8 cellular contexts compared by ENCODE assay signal in genomic region chrX:153669174-153669890, GRCh38. TPM values are rescaled to one million over a fixed set of nuclear protein-coding genes. Genes with fewer than 3 reads are reported as not detected.
A peak's percentile ranks its signal among the peaks of the same experiment; 100 is the strongest.
DNase-seq lines count a peak whose midpoint lies in the region; ATAC-seq and TF ChIP-seq lines count a peak whose summit lies in the region.

No MANE protein-coding gene starts in this region.

- BruUV-seq in HCT116 (replicated peaks; lab: Mats Ljungman, UMichigan) = no TSS peak

- H3K79me2 ChIP-seq in HCT116 (ENCODE audit: insufficient read depth, low read length) = no peaks in the 10 kb centered on the region

- TF ChIP-seq POLR2A in HCT116 (IDR thresholded peaks at IDR 0.05; ENCODE audit: borderline replicate concordance, extremely low read depth, insufficient read depth, insufficient read length) = no peak

- TF ChIP-seq RAD21 in HCT116 (IDR thresholded peaks at IDR 0.05; ENCODE audit: low read depth) = no peak

- H3K4me1 ChIP-seq in HCT116 (ENCODE audit: control insufficient read depth in 1 of 2, insufficient read depth in 2 of 2, low read length in 2 of 2) = 0 out of 4 replicates have a peak, but pooled peaks cover 0 to 3% of the 10 kb centered on the region in 2 experiments

- no peak overlapping the region for H2AFZ ChIP-seq in HCT116 (ENCODE audit: low read depth, low read length, poor library complexity, severe bottlenecking)

- CTCF ChIA-PET in HCT116 (lab: Charles Lee) = interaction anchor here (0.9 to 2.2 kb wide), 5 partner anchors 18 to 251 kb away, joined by 3 to 12 read pairs (median 7); partner anchors contain the start of gene SLC6A8
- CTCF ChIA-PET in activated CD8-positive, alpha-beta T cell treated with anti-CD3 and anti-CD28 coated beads, Interleukin-2, amount 10 ng/mL, durations not matched to agents 7 days and 5 days (lab: Charles Lee) = interaction anchor here (0.6 to 4.8 kb wide), 12 partner anchors 11 to 727 kb away, joined by 3 to 48 read pairs (median 4); no protein-coding TSS in a partner anchor

- H3K9me3 Mint-ChIP-seq in activated CD8-positive, alpha-beta T cell treated with anti-CD3 and anti-CD28 coated beads, Interleukin-2, amount 10 ng/mL, durations not matched to agents 7 days and 5 days (ENCODE audit: insufficient read depth) = no peaks in the 10 kb centered on the region

- ATAC-seq in HCT116 = peak; percentile 68
- ATAC-seq in activated CD8-positive, alpha-beta T cell treated with anti-CD3 and anti-CD28 coated beads, Interleukin-2, amount 10 ng/mL, durations not matched to agents 7 days and 5 days = peak; percentile 45
- no peak for ATAC-seq in HG03521 (IDR thresholded peaks at IDR 0.05; ENCODE audit: unreplicated experiment)
- no peak for ATAC-seq in GM19328 (IDR thresholded peaks at IDR 0.05; ENCODE audit: unreplicated experiment)

- TF ChIP-seq CTCF in HCT116 (IDR thresholded peaks at IDR 0.05 in 2 of 3, conservative IDR thresholded peaks at IDR 0.05 in 1 of 3; ENCODE audit: borderline replicate concordance in 1 of 3, insufficient read depth in 1 of 3, low read depth in 2 of 3, low read length in 2 of 3) = peak in 2 of 3 experiments; percentile 73 to 78; a peak in 4 of 6 replicates

- H3K36me3 Mint-ChIP-seq in activated CD8-positive, alpha-beta T cell treated with anti-CD3 and anti-CD28 coated beads, Interleukin-2, amount 10 ng/mL, durations not matched to agents 7 days and 5 days (ENCODE audit: low read depth) = no peaks in the 10 kb centered on the region

- peaks cover 9% of the 10 kb centered on the region for H3K4me1 Mint-ChIP-seq in activated CD8-positive, alpha-beta T cell treated with anti-CD3 and anti-CD28 coated beads, Interleukin-2, amount 10 ng/mL, durations not matched to agents 7 days and 5 days (ENCODE audit: low read depth)

- no peak overlapping the region for H3K27ac Mint-ChIP-seq in activated CD8-positive, alpha-beta T cell treated with anti-CD3 and anti-CD28 coated beads, Interleukin-2, amount 10 ng/mL, durations not matched to agents 7 days and 5 days

- no peaks in the 10 kb centered on the region for H4K20me1 ChIP-seq in HCT116 (ENCODE audit: insufficient read depth)

- RAD21 ChIA-PET in HCT116 (lab: Charles Lee; ENCODE audit: low non-redundant PET in 1 of 2, low total read pairs in 2 of 2, uncharacterized antibody in 2 of 2, unreplicated experiment in 2 of 2) = no interaction called here

- H3K4me3 Mint-ChIP-seq in activated CD8-positive, alpha-beta T cell treated with anti-CD3 and anti-CD28 coated beads, Interleukin-2, amount 10 ng/mL, durations not matched to agents 7 days and 5 days = no peak overlapping the region

- H3K27me3 Mint-ChIP-seq in activated CD8-positive, alpha-beta T cell treated with anti-CD3 and anti-CD28 coated beads, Interleukin-2, amount 10 ng/mL, durations not matched to agents 7 days and 5 days (ENCODE audit: low read depth) = peaks cover 19% of the 10 kb centered on the region

- DNase-seq in AG20443 (ENCODE audit: low spot score) (peak; percentile 55), HCT116 (ENCODE audit: low read depth, low spot score) (no peak), germinal center (ENCODE audit: low spot score) (peak; percentile 71), NOMO-1 treated with DMSO at 0.1 percent for 48 hours (lab: John Stamatoyannopoulos, UW; ENCODE audit: unreplicated experiment) (no peak)
- DNase-seq in activated CD8-positive, alpha-beta T cell treated with anti-CD3 and anti-CD28 coated beads, Interleukin-2, amount 10 ng/mL, durations not matched to agents 7 days and 5 days = peak; percentile 41
- DNase-seq in stimulated activated CD4-positive, alpha-beta T cell treated with anti-CD3 and anti-CD28 coated beads, Interleukin-15, amount 100 ng/mL, for 24 hours = peak; percentile 57

- no peaks in the 10 kb centered on the region for H3K9me3 ChIP-seq in HCT116 (ENCODE audit: control insufficient read depth in 1 of 2, insufficient read depth in 1 of 2, low read depth in 1 of 2, low read length in 2 of 2)

- H3K4me2 ChIP-seq in HCT116 (ENCODE audit: low read length) = no peak overlapping the region

- H3K36me3 ChIP-seq in HCT116 (ENCODE audit: control insufficient read depth in 1 of 2, insufficient read depth in 2 of 2, low read length in 2 of 2) = no peaks in the 10 kb centered on the region

- POLR2A ChIA-PET in HCT116 (lab: Charles Lee) = no interaction called here
- POLR2A ChIA-PET in activated CD8-positive, alpha-beta T cell treated with anti-CD3 and anti-CD28 coated beads, Interleukin-2, amount 10 ng/mL, durations not matched to agents 7 days and 5 days (lab: Charles Lee) = no interaction called here

- no peak overlapping the region for H3K27ac ChIP-seq in HCT116 (ENCODE audit: low read depth, low read length)

- H3K4me3 ChIP-seq in HCT116 (replicated peaks in 1 of 2; ENCODE audit: low read depth in 1 of 2, low read length in 2 of 2) = no peak overlapping the region

- H3K27me3 ChIP-seq in HCT116 (ENCODE audit: insufficient read depth, low read length) = no peaks in the 10 kb centered on the region

- H3K9ac ChIP-seq in HCT116 (ENCODE audit: low read length) = no peak overlapping the region

- intact Hi-C loops in HCT116 (cut with micrococcal nuclease) = loop anchor here (10.0 kb wide), 3 partner anchors 55 to 715 kb away; no protein-coding TSS in a partner anchor

- no peaks in the 10 kb centered on the region for H3K9me2 ChIP-seq in HCT116 (ENCODE audit: insufficient read depth)

TF ChIP-seq in HCT116, 20 proteins besides CTCF, POLR2A, EP300 and RAD21 (continues in another document):
- no peak for TF ChIP-seq ATF3 (IDR thresholded peaks at IDR 0.05)
- TF ChIP-seq ZBTB33 (IDR thresholded peaks at IDR 0.05; ENCODE audit: extremely low read depth, insufficient replicate concordance, low read length) = no peak
- no peak for TF ChIP-seq MAX (IDR thresholded peaks at IDR 0.05)
- no peak for TF ChIP-seq EZH2 (IDR thresholded peaks at IDR 0.05)
- no peak for TF ChIP-seq SIN3A (IDR thresholded peaks at IDR 0.05; ENCODE audit: low read depth)
- no peak for TF ChIP-seq ELF1 (IDR thresholded peaks at IDR 0.05; ENCODE audit: borderline replicate concordance, low read depth)
- TF ChIP-seq ZNF274 (IDR thresholded peaks at IDR 0.05; ENCODE audit: low read depth, low read length) = no peak
- no peak for TF ChIP-seq SRF (IDR thresholded peaks at IDR 0.05; ENCODE audit: low read depth)
- TF ChIP-seq TCF7L2 (IDR thresholded peaks at IDR 0.05; ENCODE audit: borderline replicate concordance, extremely low read depth, insufficient read depth, insufficient read length) = no peak
- TF ChIP-seq SP1 (IDR thresholded peaks at IDR 0.05; ENCODE audit: low read depth) = no peak
- no peak for TF ChIP-seq ZFX (IDR thresholded peaks at IDR 0.05)
- no peak for TF ChIP-seq EGR1 (IDR thresholded peaks at IDR 0.05; ENCODE audit: low read depth)

RNA-seq across cellular contexts. Expression of gene PNCK, which starts 4.3 kb away (rescaled TPM):
- 0.84 TPM for total RNA-seq in HCT116 (2021; ENCODE audit: unreplicated experiment)
- 0.26 and 0.64 TPM in 2 replicates for polyA plus RNA-seq in HCT116 (2012)
- under 1 TPM; 0.16 to 0.58 TPM for total RNA-seq in activated CD8-positive, alpha-beta T cell treated with anti-CD3 and anti-CD28 coated beads, Interleukin-2, amount 10 ng/mL, durations not matched to agents 7 days and 5 days

RNA-seq across cellular contexts. Expression of gene SLC6A8, which starts 18.4 kb away (rescaled TPM):
- total RNA-seq in HCT116 (2021; ENCODE audit: unreplicated experiment) = 101 TPM
- 73.3 and 82.9 TPM in 2 replicates for polyA plus RNA-seq in HCT116 (2012)
- 1 to 10 TPM in 1 of 2 experiments, under 1 TPM in 1; 0.82 to 1.3 TPM for total RNA-seq in activated CD8-positive, alpha-beta T cell treated with anti-CD3 and anti-CD28 coated beads, Interleukin-2, amount 10 ng/mL, durations not matched to agents 7 days and 5 days

RNA-seq across cellular contexts. Expression of gene DUSP9, which starts 22.3 kb away (rescaled TPM):
- 14.2 TPM for total RNA-seq in HCT116 (2021; ENCODE audit: unreplicated experiment)
- polyA plus RNA-seq in HCT116 (2012) = 10.5 and 10.6 TPM in 2 replicates
- total RNA-seq in activated CD8-positive, alpha-beta T cell treated with anti-CD3 and anti-CD28 coated beads, Interleukin-2, amount 10 ng/mL, durations not matched to agents 7 days and 5 days = not detected

RNA-seq across cellular contexts. Expression of gene BCAP31, which starts 54.9 kb away (rescaled TPM):
- 185 TPM for total RNA-seq in HCT116 (2021; ENCODE audit: unreplicated experiment)
- 212 and 229 TPM in 2 replicates for polyA plus RNA-seq in HCT116 (2012)
- total RNA-seq in activated CD8-positive, alpha-beta T cell treated with anti-CD3 and anti-CD28 coated beads, Interleukin-2, amount 10 ng/mL, durations not matched to agents 7 days and 5 days = 100 to 1,000 TPM; 155 to 158 TPM

RNA-seq across cellular contexts. Expression of gene ABCD1, which starts 55.3 kb away (rescaled TPM):
- 7.1 TPM for total RNA-seq in HCT116 (2021; ENCODE audit: unreplicated experiment)
- polyA plus RNA-seq in HCT116 (2012) = 7.8 and 9.9 TPM in 2 replicates
- total RNA-seq in activated CD8-positive, alpha-beta T cell treated with anti-CD3 and anti-CD28 coated beads, Interleukin-2, amount 10 ng/mL, durations not matched to agents 7 days and 5 days = 10 to 100 TPM; 14.6 to 15.9 TPM

Comparison
In these comparisons a context has a peak if more than half of its experiments do, and no peak if none do; other contexts are left out.
1. DNase-seq: peak in AG20443 (single experiment), activated CD8-positive, alpha-beta T cell treated with anti-CD3 and anti-CD28 coated beads, Interleukin-2, amount 10 ng/mL, durations not matched to agents 7 days and 5 days (single experiment), germinal center (single experiment) and stimulated activated CD4-positive, alpha-beta T cell treated with anti-CD3 and anti-CD28 coated beads, Interleukin-15, amount 100 ng/mL, for 24 hours (single experiment); none in HCT116 (single experiment) and NOMO-1 treated with DMSO at 0.1 percent for 48 hours (single experiment).
2. ATAC-seq: peak in HCT116 (single experiment) and activated CD8-positive, alpha-beta T cell treated with anti-CD3 and anti-CD28 coated beads, Interleukin-2, amount 10 ng/mL, durations not matched to agents 7 days and 5 days (single experiment); none in HG03521 (single experiment) and GM19328 (single experiment).
3. RNA of gene SLC6A8, which starts 18.4 kb away (total RNA-seq): 101 TPM in HCT116 (single experiment); 0.82 to 1.3 TPM in activated CD8-positive, alpha-beta T cell treated with anti-CD3 and anti-CD28 coated beads, Interleukin-2, amount 10 ng/mL, durations not matched to agents 7 days and 5 days; every median in the first group is over 10 times any median in the second.
4. RNA of gene DUSP9, which starts 22.3 kb away (total RNA-seq): 14.2 TPM in HCT116 (single experiment); not detected in activated CD8-positive, alpha-beta T cell treated with anti-CD3 and anti-CD28 coated beads, Interleukin-2, amount 10 ng/mL, durations not matched to agents 7 days and 5 days; every median in the first group is over 10 times any median in the second.